In genomic region chr22:38793721-38794466, GRCh38 we compare ENCODE assay signal across 8 cellular contexts. TPM values are rescaled to one million over a fixed set of nuclear protein-coding genes. Genes with fewer than 3 reads are reported as not detected.
DNase-seq lines count a peak whose midpoint lies in the region; ATAC-seq and TF ChIP-seq lines count a peak whose summit lies in the region.

TSS of gene DNAL4 (minus strand) at chr22:38794143. CDS start at chr22:38782731, 11,412 bp downstream.

- ATAC-seq in GM21737 (IDR thresholded peaks at IDR 0.05; ENCODE audit: unreplicated experiment) = peak; percentile 94

- peak within 1 kb of the TSS; percentile 56 to 58 for H3K9ac ChIP-seq in mucosa of rectum (ENCODE audit: low read depth in 1 of 2, low read length in 2 of 2)

- peaks cover 0 to 4% of the 10 kb centered on the region in 2 donors for H3K4me1 ChIP-seq in esophagus (ENCODE audit: control insufficient read depth in 2 of 2, insufficient read depth in 2 of 2, low read length in 1 of 2)
- H3K4me1 ChIP-seq in mucosa of rectum (ENCODE audit: control insufficient read depth in 2 of 2, insufficient read depth in 2 of 2, low read length in 2 of 2) = peaks cover 8 to 10% of the 10 kb centered on the region in 2 donors

- DNase-seq in DMS53 (lab: John Stamatoyannopoulos, UW) (peak; percentile 98), KG1 (lab: John Stamatoyannopoulos, UW) (peak; percentile 96)
- peak; percentile 94 to 95 for DNase-seq in activated T-cell treated with anti-CD3 and anti-CD28 coated beads, Interleukin-2, amount 50 U/mL, for 48 hours
- peak; percentile 84 to 90 for DNase-seq in stimulated activated CD8-positive, alpha-beta memory T cell treated with anti-CD3 and anti-CD28 coated beads, Interleukin-4, amount 100 ng/mL, for 4 hours (ENCODE audit: low read depth in 2 of 2, low spot score in 1 of 2)

- H3K9me3 ChIP-seq in esophagus (ENCODE audit: control insufficient read depth in 2 of 2, insufficient read depth in 1 of 2, low read depth in 1 of 2, low read length in 1 of 2) (no peaks in the 10 kb centered on the region), mucosa of rectum (ENCODE audit: control insufficient read depth in 2 of 2, low read length in 2 of 2) (peaks cover 0 to 1% of the 10 kb centered on the region in 2 donors)

- H3K27ac ChIP-seq in esophagus (ENCODE audit: low read depth in 2 of 2, low read length in 1 of 2) (peak within 1 kb of the TSS; percentile 73 to 74), mucosa of rectum (ENCODE audit: low read depth in 2 of 2, low read length in 2 of 2) (peak within 1 kb of the TSS; percentile 67 to 68)

- H3K36me3 ChIP-seq in esophagus (ENCODE audit: control insufficient read depth in 2 of 2, insufficient read depth in 2 of 2, low read length in 1 of 2) = no peaks in the 10 kb centered on the region
- peaks cover 7% of the 10 kb centered on the region in 2 donors for H3K36me3 ChIP-seq in mucosa of rectum (ENCODE audit: control insufficient read depth in 2 of 2, insufficient read depth in 2 of 2, low read length in 2 of 2)

- H3K27me3 ChIP-seq in esophagus (ENCODE audit: control insufficient read depth in 1 of 2, insufficient read depth in 2 of 2, low read length in 2 of 2) (no peaks in the 10 kb centered on the region), mucosa of rectum (ENCODE audit: control insufficient read depth in 2 of 2, insufficient read depth in 2 of 2, low read length in 2 of 2) (peaks cover 8 to 12% of the 10 kb centered on the region in 2 donors)

- 0 to 1% methylated on average over 41 to 47 of the region's 47 CpGs for WGBS in esophagus, 2 donors

- H3K4me3 ChIP-seq in esophagus (ENCODE audit: low read depth in 1 of 2, low read length in 2 of 2) = peak within 1 kb of the TSS; percentile 70 to 82
- peak within 1 kb of the TSS; percentile 78 to 79 for H3K4me3 ChIP-seq in mucosa of rectum (ENCODE audit: low read length in 2 of 2)

TF ChIP-seq in PFSK-1, 5 proteins besides CTCF, POLR2A, EP300 and RAD21:
- TF ChIP-seq FOXP2 (optimal IDR thresholded peaks at IDR 0.05; ENCODE audit: borderline replicate concordance, extremely low read depth, extremely low read length, insufficient read depth) (peak; percentile 37), POLR2AphosphoS5 (IDR thresholded peaks at IDR 0.05; ENCODE audit: low read depth, low read length) (no peak)

RNA-seq across cellular contexts. Expression of gene DNAL4, which starts in this region (rescaled TPM):
- 21.0 TPM for polyA plus RNA-seq in PFSK-1 (2012; ENCODE audit: insufficient read length, low read depth)
- 10 to 100 TPM in 1 of 2 donors, 1 to 10 TPM in 1; 8.5 to 12.7 TPM for polyA plus RNA-seq in esophagus

Comparison
In these comparisons a context has a peak if more than half of its experiments do, and no peak if none do; other contexts are left out.
1. Peak in every context shown above with its lines: DNase-seq, ATAC-seq, H3K4me3 ChIP-seq and H3K27ac ChIP-seq.